9 cellular contexts compared by ENCODE assay signal in genomic region chr5:69234457-69235268, GRCh38.
A peak's percentile ranks its signal among the peaks of the same experiment; 100 is the strongest.
DNase-seq lines count a peak whose midpoint lies in the region; ATAC-seq, FAIRE-seq and TF ChIP-seq lines count a peak whose summit lies in the region.
"Had no signal": no experiment of that assay in that cellular context is flagged by ENCODE, and none has a peak within 500 bp of the region (broad histone marks: within the 10 kb centered on the region; RNA-seq: fewer than 3 reads in every experiment).

Gene CDK7 (plus strand): TSS chr5:69234886. CDS start chr5:69234976, 90 bp downstream.

- peak; percentile 99 for ATAC-seq in GM19025 (IDR thresholded peaks at IDR 0.05; ENCODE audit: low read depth, unreplicated experiment)
- ATAC-seq in HG03342 (IDR thresholded peaks at IDR 0.05; ENCODE audit: unreplicated experiment) = peak; percentile 100
- peak; percentile 100 for ATAC-seq in central memory CD8-positive, alpha-beta T cell (replicated peaks; ENCODE audit: extremely low read depth, poor library complexity, severe bottlenecking)

- peak within 1 kb of the TSS; percentile 87 for H3K4me3 ChIP-seq in AG09309 (ENCODE audit: control insufficient read depth, low read depth, low read length)

- H3K4me1 Mint-ChIP-seq in central memory CD8-positive, alpha-beta T cell = peaks cover 34% of the 10 kb centered on the region

- no peak for TF ChIP-seq CTCF in AG09309 (IDR thresholded peaks at IDR 0.05; ENCODE audit: control insufficient read depth, insufficient read depth, low read depth, low read length, missing control alignments)

- DNase-seq in AG09309 (ENCODE audit: low read depth) (peak; percentile 56), NCI-H446 (lab: John Stamatoyannopoulos, UW) (peak; percentile 64 to 83)
- DNase-seq in activated CD4-positive, CD25-positive, alpha-beta regulatory T cell treated with anti-CD3 and anti-CD28 coated beads, Interleukin-2, amount 50 U/mL, for 16 hours (ENCODE audit: low read depth, low spot score) = peak; percentile 85
- peak; percentile 75 to 81 for DNase-seq in central memory CD8-positive, alpha-beta T cell (ENCODE audit: low spot score in 2 of 2)
- peak; percentile 88 for DNase-seq in stimulated activated CD4-positive, alpha-beta T cell treated with anti-CD3 and anti-CD28 coated beads, Interleukin-12 subunit alpha, Interleukin-12 subunit beta, amount 100 ng/mL, for 4 hours

- H3K9me3 Mint-ChIP-seq in central memory CD8-positive, alpha-beta T cell = no peaks in the 10 kb centered on the region

- peak within 1 kb of the TSS; percentile 90 for H3K4me3 Mint-ChIP-seq in central memory CD8-positive, alpha-beta T cell

- H3K27ac Mint-ChIP-seq in central memory CD8-positive, alpha-beta T cell (ENCODE audit: low read depth) = peak within 1 kb of the TSS; percentile 89

- peak; percentile 45 for FAIRE-seq in islet of Langerhans (lab: Jason Lieb, UNC)
- FAIRE-seq: colon had no signal

- no peaks in the 10 kb centered on the region for H3K27me3 Mint-ChIP-seq in central memory CD8-positive, alpha-beta T cell

- H3K36me3 Mint-ChIP-seq in central memory CD8-positive, alpha-beta T cell (ENCODE audit: insufficient read depth) = peaks cover 8% of the 10 kb centered on the region

Comparison
In these comparisons a context has a peak if more than half of its experiments do, and no peak if none do; other contexts are left out.
1. Peak in every context shown above with its lines: DNase-seq, ATAC-seq and H3K4me3 ChIP-seq.